Comparison of ENCODE assay signal across 8 cellular contexts in the genomic region with DNA sequence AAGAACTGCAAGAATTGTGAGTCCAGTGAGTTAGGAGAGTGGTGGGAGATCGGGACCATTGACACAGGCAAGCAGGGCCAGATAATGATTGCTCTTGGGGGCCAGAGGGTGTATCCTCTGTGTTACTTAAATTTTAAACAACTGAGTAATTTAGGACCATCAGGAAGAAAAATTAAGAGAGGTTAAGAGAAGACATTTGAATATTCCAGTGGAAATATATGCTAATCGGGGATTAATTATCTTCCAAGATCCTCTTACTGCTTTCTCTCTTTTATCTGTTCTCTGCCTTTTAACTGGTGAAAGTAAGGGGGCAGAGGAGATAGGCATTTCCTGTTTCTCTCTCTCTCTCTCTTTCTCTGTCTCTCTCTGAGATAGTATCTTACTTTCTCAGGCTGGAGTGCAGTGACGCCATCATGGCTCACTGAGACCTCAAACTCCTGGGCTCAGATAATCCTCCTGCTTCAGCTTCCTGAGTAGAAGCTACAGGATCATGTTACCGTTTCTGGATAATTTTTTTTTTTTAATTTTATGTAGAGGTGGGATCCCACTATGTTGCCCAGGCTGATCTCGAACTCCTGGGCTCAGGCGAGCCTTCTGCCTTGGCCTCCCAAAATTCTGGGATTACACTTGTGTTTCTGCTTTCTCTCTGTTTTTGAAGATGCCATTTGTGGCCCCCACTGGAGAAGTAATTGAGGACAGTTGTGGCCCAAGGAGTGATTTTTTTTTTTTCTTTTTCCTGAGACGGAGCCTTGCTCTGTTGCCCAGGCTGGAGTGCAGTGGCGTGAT.
A peak's percentile ranks its signal among the peaks of the same experiment; 100 is the strongest.
DNase-seq lines count a peak whose midpoint lies in the region; ATAC-seq and TF ChIP-seq lines count a peak whose summit lies in the region.

No MANE protein-coding gene starts in this region.

- no peaks in the 10 kb centered on the region for H3K36me3 ChIP-seq in parathyroid adenoma (ENCODE audit: control insufficient read depth, insufficient read depth, low read length)

- no peak overlapping the region for H2AFZ ChIP-seq in parathyroid adenoma

- H3K27ac ChIP-seq in parathyroid adenoma: peak overlapping the region; percentile 1

- peaks cover 5% of the 10 kb centered on the region for H3K4me1 ChIP-seq in parathyroid adenoma

- peaks cover 25% of the 10 kb centered on the region for H3K79me2 ChIP-seq in parathyroid adenoma

- H3K27me3 ChIP-seq in parathyroid adenoma (ENCODE audit: control insufficient read depth, insufficient read depth, low read length): no peaks in the 10 kb centered on the region

- H3K9me3 ChIP-seq in parathyroid adenoma (ENCODE audit: control insufficient read depth, low read length): no peaks in the 10 kb centered on the region

- H3K9ac ChIP-seq in parathyroid adenoma: no peak overlapping the region

- ATAC-seq in GM21528 (IDR thresholded peaks at IDR 0.05; ENCODE audit: low FRiP score, unreplicated experiment) (no peak), GM18519 (IDR thresholded peaks at IDR 0.05; ENCODE audit: low FRiP score, unreplicated experiment) (no peak), HG03520 (IDR thresholded peaks at IDR 0.05; ENCODE audit: unreplicated experiment) (no peak)

- DNase-seq in GM04503 (ENCODE audit: low read depth) (peak; percentile 50), OCI-M2 (lab: John Stamatoyannopoulos, UW; ENCODE audit: unreplicated experiment) (peak; percentile 49), amniotic stem cell (lab: John Stamatoyannopoulos, UW) (peak; percentile 73)
- no peak for DNase-seq in activated CD4-positive, CD25-positive, alpha-beta regulatory T cell (lab: John Stamatoyannopoulos, UW)

- H3K4me3 ChIP-seq in parathyroid adenoma (ENCODE audit: low read depth, low read length): no peak overlapping the region

- H3K4me2 ChIP-seq in parathyroid adenoma (ENCODE audit: low read length): peak overlapping the region; percentile 40

- no peak for TF ChIP-seq CTCF in parathyroid adenoma (IDR thresholded peaks at IDR 0.05)

Comparison
In these comparisons a context has a peak if more than half of its experiments do, and no peak if none do; other contexts are left out.
1. DNase-seq: peak in GM04503 (single experiment), OCI-M2 (single experiment) and amniotic stem cell (single experiment); none in activated CD4-positive, CD25-positive, alpha-beta regulatory T cell (0 of 4).